Comparison of ENCODE assay signal across 9 cellular contexts in genomic region chr21:22345624-22346023, GRCh38.
"Had no signal": no experiment of that assay in that cellular context is flagged by ENCODE, and none has a peak within 500 bp of the region (broad histone marks: within the 10 kb centered on the region; RNA-seq: fewer than 3 reads in every experiment).

No MANE protein-coding gene starts in this region.

- H3K27me3 Mint-ChIP-seq: IgD-negative memory B cell had no signal

- H3K4me2 ChIP-seq: KMS-11 had no signal

- DNase-seq: GM23248, H9, HCEC 1CT, KBM-7 had no signal

- H3K27ac ChIP-seq: GM23248, KMS-11 had no signal

- H3K4me3 Mint-ChIP-seq: H9, IgD-negative memory B cell had no signal

- H2AFZ ChIP-seq: GM23248 had no signal

- FAIRE-seq: H1, H54, HTR-8/SVneo had no signal

- H3K9ac ChIP-seq: GM23248, KMS-11 had no signal

- H3K36me3 Mint-ChIP-seq: IgD-negative memory B cell had no signal

- H3K4me3 ChIP-seq: GM23248 had no signal

- H3K4me1 Mint-ChIP-seq: IgD-negative memory B cell had no signal

- H3K27ac Mint-ChIP-seq: H9, IgD-negative memory B cell had no signal
